16 cellular contexts compared by ENCODE assay signal in genomic region chr2:198337368-198337767, GRCh38.
"Had no signal": no experiment of that assay in that cellular context is flagged by ENCODE, and none has a peak within 500 bp of the region (broad histone marks: within the 10 kb centered on the region; RNA-seq: fewer than 3 reads in every experiment).

No MANE protein-coding gene starts in this region.

- DNase-seq: activated CD4-positive, alpha-beta T cell treated with anti-CD3 and anti-CD28 coated beads for 48 hours; activated CD8-positive, alpha-beta memory T cell treated with anti-CD3 and anti-CD28 coated beads, Interleukin-2, amount 50 U/mL, for 4 hours; activated CD8-positive, alpha-beta T cell treated with anti-CD3 and anti-CD28 coated beads, Interleukin-2, amount 10 ng/mL, durations not matched to agents 7 days and 5 days; activated naive CD4-positive, alpha-beta T cell; activated naive CD8-positive, alpha-beta T cell treated with anti-CD3 and anti-CD28 coated beads, Interleukin-2, amount 10 ng/mL, durations not matched to agents 7 days and 5 days; foreskin fibroblast; hippocampal formation; kidney glomerular epithelial cell; mesenchymal stem cell; spleen; T-helper 17 cell had no signal

- H3K4me1 ChIP-seq: spleen had no signal

- H3K36me3 Mint-ChIP-seq: activated naive CD8-positive, alpha-beta T cell treated with anti-CD3 and anti-CD28 coated beads, Interleukin-2, amount 10 ng/mL, durations not matched to agents 7 days and 5 days; brain had no signal

- H3K9me3 ChIP-seq: spleen had no signal

- ATAC-seq: activated CD8-positive, alpha-beta T cell treated with anti-CD3 and anti-CD28 coated beads, Interleukin-2, amount 10 ng/mL, durations not matched to agents 7 days and 5 days; sciatic nerve; T-helper 17 cell had no signal

- H3K4me1 Mint-ChIP-seq: activated naive CD8-positive, alpha-beta T cell treated with anti-CD3 and anti-CD28 coated beads, Interleukin-2, amount 10 ng/mL, durations not matched to agents 7 days and 5 days; central memory CD8-positive, alpha-beta T cell; nephron; T-helper 17 cell had no signal

- H3K4me3 ChIP-seq: coronary artery, spleen had no signal

- H3K27ac Mint-ChIP-seq: activated CD8-positive, alpha-beta T cell treated with anti-CD3 and anti-CD28 coated beads, Interleukin-2, amount 10 ng/mL, durations not matched to agents 7 days and 5 days; activated naive CD8-positive, alpha-beta T cell treated with anti-CD3 and anti-CD28 coated beads, Interleukin-2, amount 10 ng/mL, durations not matched to agents 7 days and 5 days; brain; nephron; T-helper 17 cell had no signal

- H3K9me3 Mint-ChIP-seq: activated naive CD8-positive, alpha-beta T cell treated with anti-CD3 and anti-CD28 coated beads, Interleukin-2, amount 10 ng/mL, durations not matched to agents 7 days and 5 days; brain; central memory CD8-positive, alpha-beta T cell; nephron had no signal

- H3K4me3 Mint-ChIP-seq: activated CD8-positive, alpha-beta T cell treated with anti-CD3 and anti-CD28 coated beads, Interleukin-2, amount 10 ng/mL, durations not matched to agents 7 days and 5 days; activated naive CD8-positive, alpha-beta T cell treated with anti-CD3 and anti-CD28 coated beads, Interleukin-2, amount 10 ng/mL, durations not matched to agents 7 days and 5 days; central memory CD8-positive, alpha-beta T cell; nephron; T-helper 17 cell had no signal

- H3K27ac ChIP-seq: coronary artery, spleen had no signal

- H3K36me3 ChIP-seq: spleen had no signal
